In genomic region chr4:45316257-45316656, GRCh38 we compare ENCODE assay signal across 6 cellular contexts.
"Had no signal": no experiment of that assay in that cellular context is flagged by ENCODE, and none has a peak within 500 bp of the region (broad histone marks: within the 10 kb centered on the region; RNA-seq: fewer than 3 reads in every experiment).

No MANE protein-coding gene starts in this region.

- ATAC-seq: GM23338, HepG2 had no signal

- H3K4me2 ChIP-seq: GM23338 had no signal

- H3K36me3 Mint-ChIP-seq: IgD-negative memory B cell had no signal

- H3K4me3 Mint-ChIP-seq: GM23338, H9, IgD-negative memory B cell had no signal

- H3K4me1 Mint-ChIP-seq: GM23338, H9, IgD-negative memory B cell had no signal

- DNase-seq: H9, HCEC 1CT had no signal

- H2AFZ ChIP-seq: GM23338 had no signal

- H3K27ac ChIP-seq: HL-60 had no signal

- H3K27ac Mint-ChIP-seq: GM23338, H9, IgD-negative memory B cell had no signal

- H3K4me3 ChIP-seq: GM23338 had no signal

- H3K27me3 Mint-ChIP-seq: IgD-negative memory B cell had no signal
